1 cellular context compared by ENCODE assay signal in the genomic region with DNA sequence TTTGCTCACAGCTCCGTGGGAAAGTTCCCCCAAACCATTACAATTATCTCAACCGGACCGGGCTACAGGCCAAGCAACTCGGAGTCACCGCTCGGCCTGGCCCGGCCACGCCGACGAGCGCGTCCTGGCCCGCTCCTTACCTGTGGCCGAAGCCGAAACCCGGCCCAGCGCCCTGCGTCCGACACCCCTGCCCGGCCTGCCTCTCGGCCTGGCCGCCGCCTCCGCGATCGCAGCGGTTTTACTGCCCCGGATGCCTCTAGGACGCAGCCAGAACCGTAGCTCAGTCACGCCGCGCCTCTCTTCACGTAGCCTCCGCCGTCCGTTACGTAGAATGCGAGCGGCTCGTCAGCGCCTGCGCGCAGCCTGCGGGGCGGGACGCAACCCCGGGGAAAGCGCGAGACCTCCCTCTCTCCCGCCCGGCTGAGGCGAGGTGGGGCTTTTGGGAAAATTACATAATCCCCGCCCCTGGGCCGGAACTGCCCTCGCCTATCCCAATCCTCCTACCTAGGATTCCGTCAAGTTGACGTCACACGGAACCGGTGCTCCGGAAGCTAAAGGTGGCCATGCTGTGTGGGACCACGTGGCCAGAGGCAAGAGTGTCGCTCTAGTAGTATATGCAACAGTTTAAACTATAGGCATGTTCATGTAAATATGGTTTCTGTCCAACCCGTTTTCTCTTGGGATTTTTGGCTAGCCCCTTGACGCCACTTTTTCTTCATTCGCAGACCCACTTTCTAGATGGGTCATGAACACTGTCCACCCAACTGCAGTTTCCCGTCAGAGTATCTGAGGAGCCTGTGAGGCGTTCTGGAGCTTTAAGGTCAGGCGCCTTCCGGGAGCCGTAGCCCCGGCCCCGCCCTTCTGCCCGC.
A peak's percentile ranks its signal among the peaks of the same experiment; 100 is the strongest.
TF ChIP-seq lines count a peak whose summit lies in the region.

Gene CCDC47 (minus strand): TSS at position 326 of the 869 bp plus-strand sequence. CDS start 7,422 bp downstream, outside the sequence.

TF ChIP-seq in WTC11, 78 proteins besides CTCF, POLR2A, EP300 and RAD21 (continued from another document and continues in another):
- TF ChIP-seq AFF4 (CRISPR knock-in tag; IDR thresholded peaks at IDR 0.05; ENCODE audit: borderline replicate concordance) (no peak; the same call in 1 of the 2 replicates), NFE2L1 (CRISPR knock-in tag; IDR thresholded peaks at IDR 0.05) (0 out of 2 replicates have a peak, but pooled peaks have one; percentile 8), ERG (CRISPR knock-in tag; IDR thresholded peaks at IDR 0.05) (0 out of 2 replicates have a peak, but pooled peaks have one; percentile 42), ELF4 (CRISPR knock-in tag; IDR thresholded peaks at IDR 0.05; ENCODE audit: low read depth) (no peak), GABPB1 (CRISPR knock-in tag; IDR thresholded peaks at IDR 0.05) (peak; percentile 92), OVOL2 (CRISPR knock-in tag; IDR thresholded peaks at IDR 0.05; ENCODE audit: borderline replicate concordance) (no peak), ZNF138 (CRISPR knock-in tag; conservative IDR thresholded peaks at IDR 0.05) (no peak), ATF6 (CRISPR knock-in tag; IDR thresholded peaks at IDR 0.05) (no peak; the same call in 1 of the 2 replicates), CREB1 (CRISPR knock-in tag; IDR thresholded peaks at IDR 0.05) (no peak), USF2 (CRISPR knock-in tag; IDR thresholded peaks at IDR 0.05) (peak; percentile 93), NR3C1 (CRISPR knock-in tag; conservative IDR thresholded peaks at IDR 0.05; ENCODE audit: low read depth) (no peak), MYBL2 (CRISPR knock-in tag; IDR thresholded peaks at IDR 0.05) (peak; percentile 65; the same call in 1 of the 2 replicates), TEAD4 (CRISPR knock-in tag; IDR thresholded peaks at IDR 0.05) (no peak), ZNF219 (CRISPR knock-in tag; IDR thresholded peaks at IDR 0.05; ENCODE audit: borderline replicate concordance) (no peak), SMAD4 (CRISPR knock-in tag; IDR thresholded peaks at IDR 0.05) (no peak), ATF1 (CRISPR knock-in tag; IDR thresholded peaks at IDR 0.05) (no peak), TP53 (CRISPR knock-in tag; IDR thresholded peaks at IDR 0.05) (no peak), FOXP1 (CRISPR knock-in tag; IDR thresholded peaks at IDR 0.05; ENCODE audit: borderline replicate concordance) (peak; percentile 86), ZNF232 (CRISPR knock-in tag; IDR thresholded peaks at IDR 0.05) (0 out of 2 replicates have a peak, but pooled peaks have one; percentile 80), NR1H2 (CRISPR knock-in tag; IDR thresholded peaks at IDR 0.05) (no peak), ETV6 (CRISPR knock-in tag; IDR thresholded peaks at IDR 0.05) (peak; percentile 83; the same call in 1 of the 2 replicates), JUN (CRISPR knock-in tag; IDR thresholded peaks at IDR 0.05) (no peak; the same call in 1 of the 2 replicates), IRF2 (CRISPR knock-in tag; IDR thresholded peaks at IDR 0.05; ENCODE audit: borderline replicate concordance, low read depth) (no peak), ESRRA (CRISPR knock-in tag; IDR thresholded peaks at IDR 0.05; ENCODE audit: borderline replicate concordance) (no peak), ZNF396 (CRISPR knock-in tag; IDR thresholded peaks at IDR 0.05; ENCODE audit: borderline replicate concordance) (no peak), ZNF425 (CRISPR knock-in tag; conservative IDR thresholded peaks at IDR 0.05) (no peak), PRRX2 (CRISPR knock-in tag; IDR thresholded peaks at IDR 0.05) (0 out of 2 replicates have a peak, but pooled peaks have one; percentile 19)
- TF ChIP-seq, protein P1, sequence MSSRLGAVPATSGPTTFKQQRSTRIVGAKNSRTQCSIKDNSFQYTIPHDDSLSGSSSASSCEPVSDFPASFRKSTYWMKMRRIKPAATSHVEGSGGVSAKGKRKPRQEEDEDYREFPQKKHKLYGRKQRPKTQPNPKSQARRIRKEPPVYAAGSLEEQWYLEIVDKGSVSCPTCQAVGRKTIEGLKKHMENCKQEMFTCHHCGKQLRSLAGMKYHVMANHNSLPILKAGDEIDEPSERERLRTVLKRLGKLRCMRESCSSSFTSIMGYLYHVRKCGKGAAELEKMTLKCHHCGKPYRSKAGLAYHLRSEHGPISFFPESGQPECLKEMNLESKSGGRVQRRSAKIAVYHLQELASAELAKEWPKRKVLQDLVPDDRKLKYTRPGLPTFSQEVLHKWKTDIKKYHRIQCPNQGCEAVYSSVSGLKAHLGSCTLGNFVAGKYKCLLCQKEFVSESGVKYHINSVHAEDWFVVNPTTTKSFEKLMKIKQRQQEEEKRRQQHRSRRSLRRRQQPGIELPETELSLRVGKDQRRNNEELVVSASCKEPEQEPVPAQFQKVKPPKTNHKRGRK (CRISPR knock-in tag; IDR thresholded peaks at IDR 0.05; ENCODE audit: borderline replicate concordance): no peak
- TF ChIP-seq, protein P2, sequence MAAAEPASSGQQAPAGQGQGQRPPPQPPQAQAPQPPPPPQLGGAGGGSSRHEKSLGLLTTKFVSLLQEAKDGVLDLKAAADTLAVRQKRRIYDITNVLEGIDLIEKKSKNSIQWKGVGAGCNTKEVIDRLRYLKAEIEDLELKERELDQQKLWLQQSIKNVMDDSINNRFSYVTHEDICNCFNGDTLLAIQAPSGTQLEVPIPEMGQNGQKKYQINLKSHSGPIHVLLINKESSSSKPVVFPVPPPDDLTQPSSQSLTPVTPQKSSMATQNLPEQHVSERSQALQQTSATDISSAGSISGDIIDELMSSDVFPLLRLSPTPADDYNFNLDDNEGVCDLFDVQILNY (CRISPR knock-in tag; IDR thresholded peaks at IDR 0.05): no peak
- TF ChIP-seq, protein P3, sequence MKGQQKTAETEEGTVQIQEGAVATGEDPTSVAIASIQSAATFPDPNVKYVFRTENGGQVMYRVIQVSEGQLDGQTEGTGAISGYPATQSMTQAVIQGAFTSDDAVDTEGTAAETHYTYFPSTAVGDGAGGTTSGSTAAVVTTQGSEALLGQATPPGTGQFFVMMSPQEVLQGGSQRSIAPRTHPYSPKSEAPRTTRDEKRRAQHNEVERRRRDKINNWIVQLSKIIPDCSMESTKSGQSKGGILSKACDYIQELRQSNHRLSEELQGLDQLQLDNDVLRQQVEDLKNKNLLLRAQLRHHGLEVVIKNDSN (CRISPR knock-in tag; IDR thresholded peaks at IDR 0.05): peak; percentile 93
- TF ChIP-seq, protein P4, sequence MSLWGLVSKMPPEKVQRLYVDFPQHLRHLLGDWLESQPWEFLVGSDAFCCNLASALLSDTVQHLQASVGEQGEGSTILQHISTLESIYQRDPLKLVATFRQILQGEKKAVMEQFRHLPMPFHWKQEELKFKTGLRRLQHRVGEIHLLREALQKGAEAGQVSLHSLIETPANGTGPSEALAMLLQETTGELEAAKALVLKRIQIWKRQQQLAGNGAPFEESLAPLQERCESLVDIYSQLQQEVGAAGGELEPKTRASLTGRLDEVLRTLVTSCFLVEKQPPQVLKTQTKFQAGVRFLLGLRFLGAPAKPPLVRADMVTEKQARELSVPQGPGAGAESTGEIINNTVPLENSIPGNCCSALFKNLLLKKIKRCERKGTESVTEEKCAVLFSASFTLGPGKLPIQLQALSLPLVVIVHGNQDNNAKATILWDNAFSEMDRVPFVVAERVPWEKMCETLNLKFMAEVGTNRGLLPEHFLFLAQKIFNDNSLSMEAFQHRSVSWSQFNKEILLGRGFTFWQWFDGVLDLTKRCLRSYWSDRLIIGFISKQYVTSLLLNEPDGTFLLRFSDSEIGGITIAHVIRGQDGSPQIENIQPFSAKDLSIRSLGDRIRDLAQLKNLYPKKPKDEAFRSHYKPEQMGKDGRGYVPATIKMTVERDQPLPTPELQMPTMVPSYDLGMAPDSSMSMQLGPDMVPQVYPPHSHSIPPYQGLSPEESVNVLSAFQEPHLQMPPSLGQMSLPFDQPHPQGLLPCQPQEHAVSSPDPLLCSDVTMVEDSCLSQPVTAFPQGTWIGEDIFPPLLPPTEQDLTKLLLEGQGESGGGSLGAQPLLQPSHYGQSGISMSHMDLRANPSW (CRISPR knock-in tag; conservative IDR thresholded peaks at IDR 0.05; ENCODE audit: low read depth): no peak
- TF ChIP-seq, protein P5, sequence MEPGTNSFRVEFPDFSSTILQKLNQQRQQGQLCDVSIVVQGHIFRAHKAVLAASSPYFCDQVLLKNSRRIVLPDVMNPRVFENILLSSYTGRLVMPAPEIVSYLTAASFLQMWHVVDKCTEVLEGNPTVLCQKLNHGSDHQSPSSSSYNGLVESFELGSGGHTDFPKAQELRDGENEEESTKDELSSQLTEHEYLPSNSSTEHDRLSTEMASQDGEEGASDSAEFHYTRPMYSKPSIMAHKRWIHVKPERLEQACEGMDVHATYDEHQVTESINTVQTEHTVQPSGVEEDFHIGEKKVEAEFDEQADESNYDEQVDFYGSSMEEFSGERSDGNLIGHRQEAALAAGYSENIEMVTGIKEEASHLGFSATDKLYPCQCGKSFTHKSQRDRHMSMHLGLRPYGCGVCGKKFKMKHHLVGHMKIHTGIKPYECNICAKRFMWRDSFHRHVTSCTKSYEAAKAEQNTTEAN (CRISPR knock-in tag; IDR thresholded peaks at IDR 0.05): 0 out of 2 replicates have a peak, but pooled peaks have one; percentile 24
- TF ChIP-seq, protein P6, sequence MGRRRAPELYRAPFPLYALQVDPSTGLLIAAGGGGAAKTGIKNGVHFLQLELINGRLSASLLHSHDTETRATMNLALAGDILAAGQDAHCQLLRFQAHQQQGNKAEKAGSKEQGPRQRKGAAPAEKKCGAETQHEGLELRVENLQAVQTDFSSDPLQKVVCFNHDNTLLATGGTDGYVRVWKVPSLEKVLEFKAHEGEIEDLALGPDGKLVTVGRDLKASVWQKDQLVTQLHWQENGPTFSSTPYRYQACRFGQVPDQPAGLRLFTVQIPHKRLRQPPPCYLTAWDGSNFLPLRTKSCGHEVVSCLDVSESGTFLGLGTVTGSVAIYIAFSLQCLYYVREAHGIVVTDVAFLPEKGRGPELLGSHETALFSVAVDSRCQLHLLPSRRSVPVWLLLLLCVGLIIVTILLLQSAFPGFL (CRISPR knock-in tag; IDR thresholded peaks at IDR 0.05; ENCODE audit: borderline replicate concordance): no peak
